2 cellular contexts compared by ENCODE assay signal in genomic region chr17:742147-742793, GRCh38.
TF ChIP-seq lines count a peak whose summit lies in the region.

No MANE protein-coding gene starts in this region.

TF ChIP-seq in HEK293, 187 proteins besides CTCF, POLR2A, EP300 and RAD21:
- TF ChIP-seq FEZF1 (tag by site-specific recombination; IDR thresholded peaks at IDR 0.05) (peak; percentile 82), ZNF600 (tag by site-specific recombination; IDR thresholded peaks at IDR 0.05) (peak; percentile 81), OSR2 (tag by site-specific recombination; IDR thresholded peaks at IDR 0.05) (peak; percentile 38; the same call in 1 of the 2 replicates), ZNF138 (tag by site-specific recombination; IDR thresholded peaks at IDR 0.05; ENCODE audit: borderline replicate concordance) (no peak), KLF17 (tag by site-specific recombination; IDR thresholded peaks at IDR 0.05) (no peak), ZNF341 (tag by site-specific recombination; IDR thresholded peaks at IDR 0.05; ENCODE audit: low read depth) (peak; percentile 89), ZIC2 (tag by site-specific recombination; IDR thresholded peaks at IDR 0.05) (peak; percentile 95), ELK4 (IDR thresholded peaks at IDR 0.05; ENCODE audit: borderline replicate concordance, low read depth, low read length) (no peak), ZNF677 (tag by site-specific recombination; IDR thresholded peaks at IDR 0.05) (0 out of 2 replicates have a peak, but pooled peaks have one; percentile 55)

TF ChIP-seq in K562, 482 proteins besides CTCF, POLR2A, EP300 and RAD21:
- no peak for TF ChIP-seq HDAC8 (tag; IDR thresholded peaks at IDR 0.05)
- no peak for TF ChIP-seq ELK3 (CRISPR knock-in tag; IDR thresholded peaks at IDR 0.05)
- TF ChIP-seq ZNF77 (CRISPR knock-in tag; IDR thresholded peaks at IDR 0.05), result no peak
- TF ChIP-seq CEBPZ (IDR thresholded peaks at IDR 0.05; ENCODE audit: borderline replicate concordance, low read depth, low read length), result no peak
- peak; percentile 31; the same call in 1 of the 2 replicates for TF ChIP-seq POLR2G (IDR thresholded peaks at IDR 0.05; ENCODE audit: low read depth, low read length)
